Comparison of ENCODE assay signal across 14 cellular contexts in genomic region chr10:387949-388660, GRCh38.
DNase-seq lines count a peak whose midpoint lies in the region; FAIRE-seq and TF ChIP-seq lines count a peak whose summit lies in the region.
"Had no signal": no experiment of that assay in that cellular context is flagged by ENCODE, and none has a peak within 500 bp of the region (broad histone marks: within the 10 kb centered on the region; RNA-seq: fewer than 3 reads in every experiment).

No MANE protein-coding gene starts in this region.

- no peak overlapping the region for H3K4me3 ChIP-seq in adrenal gland
- H3K4me3 ChIP-seq in tibial artery: peak overlapping the region in 1 of 2 donors; percentile 18

- H3K9me3 ChIP-seq in adrenal gland (replicated peaks in 1 of 3): no peaks in the 10 kb centered on the region
- no peaks in the 10 kb centered on the region for H3K9me3 ChIP-seq in tibial artery

- intact Hi-C loops in adrenal gland (cut with DNase I): no loop called here
- intact Hi-C loops in tibial artery (cut with DNase I; ENCODE audit: low total_unique reads): no loop called here

- DNase-seq in NCI-H146 (lab: John Stamatoyannopoulos, UW) (peak; percentile 21), NCI-H146 treated with DMSO at 0.1 percent for 48 hours (lab: John Stamatoyannopoulos, UW; ENCODE audit: unreplicated experiment) (no peak), adrenal gland (peak in 4 of 7 donors; percentile 40 to 58 (median 56)), hippocampal formation (lab: John Stamatoyannopoulos, UW) (peak; percentile 34 to 53), tibial artery (peak; percentile 41 to 69), NCI-H2171 (lab: John Stamatoyannopoulos, UW) (no peak), hepatic stellate cell (ENCODE audit: low spot score) (no peak), GM12891 (ENCODE audit: insufficient read length, low spot score) (no peak)
- DNase-seq: activated CD4-positive, alpha-beta T cell treated with anti-CD3 and anti-CD28 coated beads, Interleukin-2, amount 50 U/mL, for 1 hour; HFFc6; NCI-H2081; T-helper 9 cell had no signal

- H3K4me1 ChIP-seq in adrenal gland (replicated peaks in 1 of 2) (no peaks in the 10 kb centered on the region), tibial artery (peaks cover 0 to 4% (median 2%) of the 10 kb centered on the region in 4 donors)

- H3K36me3 ChIP-seq in adrenal gland (replicated peaks in 1 of 2) (peaks cover 0 to 20% of the 10 kb centered on the region in 2 donors), tibial artery (peaks cover 40 to 76% (median 70%) of the 10 kb centered on the region in 3 donors)

- H3K27ac ChIP-seq in adrenal gland (peak overlapping the region in 4 of 5 donors; percentile 20 to 90 (median 52)), tibial artery (no peak overlapping the region)
- H3K27ac ChIP-seq: 22Rv1 had no signal

- 81 to 89% (median 83%) methylated on average over 15 of the region's 15 CpGs for WGBS in adrenal gland, 4 donors

- no peak for TF ChIP-seq CTCF in adrenal gland (IDR thresholded peaks at IDR 0.05)
- no peak for TF ChIP-seq CTCF in tibial artery (IDR thresholded peaks at IDR 0.05)

- H3K27me3 ChIP-seq in adrenal gland (no peaks in the 10 kb centered on the region), tibial artery (no peaks in the 10 kb centered on the region)

- no peak for TF ChIP-seq POLR2A in adrenal gland (IDR thresholded peaks at IDR 0.05)
- TF ChIP-seq POLR2A in GM12891 (IDR thresholded peaks at IDR 0.05; ENCODE audit: low read depth, low read length): no peak

- FAIRE-seq in GM12891 (lab: Jason Lieb, UNC): no peak
- FAIRE-seq: G401.6 had no signal

TF ChIP-seq in GM12891, 5 proteins besides CTCF, POLR2A, EP300 and RAD21:
- TF ChIP-seq POLR2AphosphoS5 (IDR thresholded peaks at IDR 0.05; ENCODE audit: low read depth, low read length) (no peak), PAX5 (IDR thresholded peaks at IDR 0.05; ENCODE audit: insufficient read depth, low read length, severe bottlenecking) (no peak), SPI1 (IDR thresholded peaks at IDR 0.05; ENCODE audit: low read depth, low read length) (no peak), POU2F2 (IDR thresholded peaks at IDR 0.05; ENCODE audit: low read depth, low read length) (no peak), TAF1 (IDR thresholded peaks at IDR 0.05; ENCODE audit: low read depth, low read length) (no peak)
TF ChIP-seq in GM12891: peak in this region for 0.

Comparison
In these comparisons a context has a peak if more than half of its experiments do, and no peak if none do; other contexts are left out.
1. DNase-seq: peak in NCI-H146 (single experiment), adrenal gland (4 of 7), hippocampal formation (2 of 2) and tibial artery (2 of 2); none in NCI-H146 treated with DMSO at 0.1 percent for 48 hours (single experiment), NCI-H2171 (single experiment), hepatic stellate cell (single experiment) and GM12891 (single experiment).
2. H3K27ac ChIP-seq: peak in adrenal gland (4 of 5); none in tibial artery (0 of 2).